10 cellular contexts compared by ENCODE assay signal in genomic region chr7:22667562-22668239, GRCh38. TPM values are rescaled to one million over a fixed set of nuclear protein-coding genes. Genes with fewer than 3 reads are reported as not detected.
DNase-seq lines count a peak whose midpoint lies in the region; ATAC-seq and TF ChIP-seq lines count a peak whose summit lies in the region.
"Had no signal": no experiment of that assay in that cellular context is flagged by ENCODE, and none has a peak within 500 bp of the region (broad histone marks: within the 10 kb centered on the region; RNA-seq: fewer than 3 reads in every experiment).

No MANE protein-coding gene starts in this region.

- H3K4me1 ChIP-seq in BE2C (no peaks in the 10 kb centered on the region), sigmoid colon (no peaks in the 10 kb centered on the region), ascending aorta (peaks cover 0 to 2% of the 10 kb centered on the region in 2 donors)

- peaks cover 25% of the 10 kb centered on the region for H3K36me3 Mint-ChIP-seq in activated B cell treated with CpG ODN at 0.5 μM for 24 hours (ENCODE audit: low read depth)

- H3K9me3 ChIP-seq in BE2C = no peaks in the 10 kb centered on the region
- H3K9me3 ChIP-seq in sigmoid colon = no peaks in the 10 kb centered on the region
- H3K9me3 ChIP-seq in ascending aorta = no peaks in the 10 kb centered on the region

- no peak overlapping the region for H3K4me3 Mint-ChIP-seq in activated B cell treated with CpG ODN at 0.5 μM for 24 hours

- peak overlapping the region; percentile 80 for H3K27ac Mint-ChIP-seq in activated B cell treated with CpG ODN at 0.5 μM for 24 hours

- POLR2A ChIA-PET in activated B cell treated with CpG ODN at 0.5 μM for 24 hours (lab: Charles Lee) = interaction anchor here (1.2 kb wide), 2 partner anchors 43 to 102 kb away, joined by 3 read pairs; no protein-coding TSS in a partner anchor

- ATAC-seq in activated B cell treated with CpG ODN at 0.5 μM for 24 hours (ENCODE audit: low read depth) (no peak), GM19452 (IDR thresholded peaks at IDR 0.05; ENCODE audit: unreplicated experiment) (no peak)

- no peak overlapping the region for H3K4me3 ChIP-seq in AG10803 (ENCODE audit: low read length)
- H3K4me3 ChIP-seq in BE2C (ENCODE audit: low read depth, low read length) = no peak overlapping the region
- no peak overlapping the region for H3K4me3 ChIP-seq in sigmoid colon
- H3K4me3 ChIP-seq in ascending aorta = no peak overlapping the region

- intact Hi-C loops in activated B cell treated with CpG ODN at 0.5 μM for 24 hours (cut with micrococcal nuclease) = loop anchor here (10.0 kb wide), 1 partner anchor 187 kb away; no protein-coding TSS in a partner anchor
- intact Hi-C loops in sigmoid colon (cut with DNase I) = no loop called here
- intact Hi-C loops in ascending aorta (cut with DNase I) = no loop called here

- TF ChIP-seq CTCF in AG10803 (conservative IDR thresholded peaks at IDR 0.05; ENCODE audit: low read length) (no peak), activated B cell treated with CpG ODN at 0.5 μM for 24 hours (IDR thresholded peaks at IDR 0.05) (no peak), BE2C (IDR thresholded peaks at IDR 0.05; ENCODE audit: low read depth, low read length) (no peak), sigmoid colon (IDR thresholded peaks at IDR 0.05) (no peak), ascending aorta (IDR thresholded peaks at IDR 0.05) (no peak)

- no peak for TF ChIP-seq EP300 in sigmoid colon (IDR thresholded peaks at IDR 0.05)

- H3K27me3 Mint-ChIP-seq in activated B cell treated with CpG ODN at 0.5 μM for 24 hours = no peaks in the 10 kb centered on the region

- peak; percentile 41 for DNase-seq in AG10803 (ENCODE audit: low read depth)
- peak; percentile 79 for DNase-seq in HS-5 (ENCODE audit: low read depth)
- no peak for DNase-seq in activated B cell treated with CpG ODN at 0.5 μM for 24 hours
- peak; percentile 81 for DNase-seq in iPS DF 4.7 (ENCODE audit: extremely low read depth, low spot score)
- no peak for DNase-seq in BE2C
- no peak for DNase-seq in sigmoid colon
- no peak for DNase-seq in ascending aorta (ENCODE audit: low spot score in 2 of 2)
- DNase-seq: cortex of kidney, midbrain had no signal

- H3K36me3 ChIP-seq in BE2C (no peaks in the 10 kb centered on the region), sigmoid colon (no peaks in the 10 kb centered on the region), ascending aorta (no peaks in the 10 kb centered on the region)

- 40 to 66% methylated on average over 2 of the region's 2 CpGs for WGBS in sigmoid colon, 2 donors

- CTCF ChIA-PET in activated B cell treated with CpG ODN at 0.5 μM for 24 hours (lab: Charles Lee) = interaction anchor here (1.5 to 1.6 kb wide), 2 partner anchors 56 to 58 kb away, joined by 3 read pairs; no protein-coding TSS in a partner anchor

- peaks cover 13% of the 10 kb centered on the region for H3K27me3 ChIP-seq in BE2C
- no peaks in the 10 kb centered on the region for H3K27me3 ChIP-seq in sigmoid colon
- H3K27me3 ChIP-seq in ascending aorta = no peaks in the 10 kb centered on the region

- H3K27ac ChIP-seq in sigmoid colon (no peak overlapping the region), ascending aorta (no peak overlapping the region)

- no peaks in the 10 kb centered on the region for H3K9me3 Mint-ChIP-seq in activated B cell treated with CpG ODN at 0.5 μM for 24 hours

- TF ChIP-seq POLR2A in sigmoid colon (IDR thresholded peaks at IDR 0.05) = no peak

- H3K4me1 Mint-ChIP-seq in activated B cell treated with CpG ODN at 0.5 μM for 24 hours = peaks cover 86% of the 10 kb centered on the region

RNA-seq across cellular contexts. Expression of gene IL6, which starts 59.3 kb away (rescaled TPM):
- total RNA-seq in activated B cell treated with CpG ODN at 0.5 μM for 24 hours = 64.4 and 72.3 TPM in 2 replicates
- polyA plus RNA-seq in BE2C (2012; ENCODE audit: insufficient read depth, insufficient read length, low read depth) = not detected
- 10 to 100 TPM in 2 of 4 donors, 1 to 10 TPM in 2; 2.1 to 43.3 (median 9.7) TPM for total RNA-seq in sigmoid colon
- polyA plus RNA-seq in sigmoid colon = 10 to 100 TPM in 1 of 3 donors, 1 to 10 TPM in 1, not detected in 1; 5.3 to 13.8 TPM
- total RNA-seq in ascending aorta = 37.3 TPM

Comparison
In these comparisons a context has a peak if more than half of its experiments do, and no peak if none do; other contexts are left out.
1. DNase-seq: peak in AG10803 (single experiment), HS-5 (single experiment) and iPS DF 4.7 (single experiment); none in activated B cell treated with CpG ODN at 0.5 μM for 24 hours (single experiment), BE2C (single experiment), sigmoid colon (single experiment) and ascending aorta (0 of 2).